Comparison of ENCODE assay signal across 8 cellular contexts in genomic region chr3:170418422-170419300, GRCh38. TPM values are rescaled to one million over a fixed set of nuclear protein-coding genes. Genes with fewer than 3 reads are reported as not detected.
A peak's percentile ranks its signal among the peaks of the same experiment; 100 is the strongest.
DNase-seq lines count a peak whose midpoint lies in the region; ATAC-seq and TF ChIP-seq lines count a peak whose summit lies in the region.

Gene CLDN11 (plus strand): TSS chr3:170418868. CDS start chr3:170419067, 199 bp downstream.

- TF ChIP-seq CTCF in BE2C (IDR thresholded peaks at IDR 0.05; ENCODE audit: low read depth, low read length), result no peak
- TF ChIP-seq CTCF in HEK293 (tag by site-specific recombination; IDR thresholded peaks at IDR 0.05), result no peak
- peak in 1 of 9 donors; percentile 7 for TF ChIP-seq CTCF in heart right ventricle (IDR thresholded peaks at IDR 0.05)
- peak in 2 of 3 donors; percentile 25 to 36 for TF ChIP-seq CTCF in ovary (IDR thresholded peaks at IDR 0.05)

- no peak within 1 kb of the TSS for H3K27ac ChIP-seq in HEK293 (ENCODE audit: extremely low read depth, low read depth, low read length)
- H3K27ac ChIP-seq in heart right ventricle, result peak within 1 kb of the TSS in 7 of 10 donors; percentile 2 to 79 (median 54)
- peak within 1 kb of the TSS; percentile 77 to 91 for H3K27ac ChIP-seq in ovary

- no peak for TF ChIP-seq EP300 in ovary (IDR thresholded peaks at IDR 0.05)

- H3K36me3 ChIP-seq in BE2C (no peaks in the 10 kb centered on the region), HEK293 (ENCODE audit: control insufficient read depth in 2 of 2, insufficient read depth in 1 of 2, low read length in 2 of 2) (no peaks in the 10 kb centered on the region), heart right ventricle (peaks cover 0 to 5% (median 0%) of the 10 kb centered on the region in 9 donors), ovary (no peaks in the 10 kb centered on the region)

- TF ChIP-seq POLR2A in ovary (IDR thresholded peaks at IDR 0.05), result peak; percentile 74

- H3K27ac Mint-ChIP-seq in activated naive CD8-positive, alpha-beta T cell treated with anti-CD3 and anti-CD28 coated beads, Interleukin-2, amount 10 ng/mL, durations not matched to agents 7 days and 5 days, result no peak within 1 kb of the TSS

- DNase-seq in BE2C (peak; percentile 76), heart right ventricle (peak; percentile 10 to 37), ovary (peak; percentile 85 to 92 (median 86)), SIG-M5 treated with dmso at 0.1 percent for 504 hours (lab: John Stamatoyannopoulos, UW; ENCODE audit: unreplicated experiment) (no peak)
- DNase-seq in activated naive CD8-positive, alpha-beta T cell treated with anti-CD3 and anti-CD28 coated beads, Interleukin-2, amount 10 ng/mL, durations not matched to agents 7 days and 5 days, result no peak

- H3K4me1 Mint-ChIP-seq in activated naive CD8-positive, alpha-beta T cell treated with anti-CD3 and anti-CD28 coated beads, Interleukin-2, amount 10 ng/mL, durations not matched to agents 7 days and 5 days, result peaks cover 6% of the 10 kb centered on the region

- H3K4me3 ChIP-seq in BE2C (ENCODE audit: low read depth, low read length) (peak within 1 kb of the TSS; percentile 69), HEK293 (ENCODE audit: low read depth, low read length) (peak within 1 kb of the TSS; percentile 9), heart right ventricle (peak within 1 kb of the TSS; percentile 13 to 63 (median 48)), ovary (peak within 1 kb of the TSS; percentile 53)

- peak within 1 kb of the TSS; percentile 85 for H3K4me3 Mint-ChIP-seq in activated naive CD8-positive, alpha-beta T cell treated with anti-CD3 and anti-CD28 coated beads, Interleukin-2, amount 10 ng/mL, durations not matched to agents 7 days and 5 days

- POLR2A ChIA-PET in HEK293 (lab: Yijun Ruan, JAX), result no interaction called here
- POLR2A ChIA-PET in activated naive CD8-positive, alpha-beta T cell treated with anti-CD3 and anti-CD28 coated beads, Interleukin-2, amount 10 ng/mL, durations not matched to agents 7 days and 5 days (lab: Charles Lee), result no interaction called here

- ATAC-seq in activated naive CD8-positive, alpha-beta T cell treated with anti-CD3 and anti-CD28 coated beads, Interleukin-2, amount 10 ng/mL, durations not matched to agents 7 days and 5 days (ENCODE audit: low read depth), result no peak
- ATAC-seq in heart right ventricle (peak; percentile 55 to 75 (median 64)), GM18868 (IDR thresholded peaks at IDR 0.05; ENCODE audit: unreplicated experiment) (no peak), HG03378 (IDR thresholded peaks at IDR 0.05; ENCODE audit: unreplicated experiment) (no peak)

- CTCF ChIA-PET in HEK293 (lab: Yijun Ruan, JAX), result interaction anchor here (0.6 to 12.4 kb wide), 2 partner anchors 80 to 394 kb away, joined by 6 to 202 read pairs; no protein-coding TSS in a partner anchor

- H3K27me3 Mint-ChIP-seq in activated naive CD8-positive, alpha-beta T cell treated with anti-CD3 and anti-CD28 coated beads, Interleukin-2, amount 10 ng/mL, durations not matched to agents 7 days and 5 days, result peaks cover 50% of the 10 kb centered on the region

- intact Hi-C loops in heart right ventricle (cut with DNase I) (loop anchor here in 6 of 10 donors (5.0 to 10.0 kb wide), 5 partner anchors 104 to 394 kb away; no protein-coding TSS in a partner anchor), ovary (cut with DNase I) (loop anchor here (2.0 to 10.0 kb wide), 11 partner anchors 61 to 426 kb away; partner anchors contain the start of genes PHC3 (in 1 of the 4) and SKIL (in 1 of the 4))

- H3K36me3 Mint-ChIP-seq in activated naive CD8-positive, alpha-beta T cell treated with anti-CD3 and anti-CD28 coated beads, Interleukin-2, amount 10 ng/mL, durations not matched to agents 7 days and 5 days, result peaks cover 1% of the 10 kb centered on the region

- no peaks in the 10 kb centered on the region for H3K9me3 Mint-ChIP-seq in activated naive CD8-positive, alpha-beta T cell treated with anti-CD3 and anti-CD28 coated beads, Interleukin-2, amount 10 ng/mL, durations not matched to agents 7 days and 5 days

- WGBS in heart right ventricle, 2 donors, result 2% methylated on average over 73 of the region's 73 CpGs
- WGBS in ovary, 3 donors, result 1 to 2% (median 1%) methylated on average over 61 to 73 of the region's 73 CpGs

- H3K27me3 ChIP-seq in BE2C (no peaks in the 10 kb centered on the region), heart right ventricle (peaks cover 0 to 53% (median 39%) of the 10 kb centered on the region in 7 donors), ovary (no peaks in the 10 kb centered on the region)

- H3K4me1 ChIP-seq in BE2C (no peaks in the 10 kb centered on the region; the same call in 1 of the 2 replicates), HEK293 (ENCODE audit: control insufficient read depth, insufficient read depth, low read length) (no peaks in the 10 kb centered on the region), heart right ventricle (peaks cover 12 to 39% (median 28%) of the 10 kb centered on the region in 9 donors), ovary (ENCODE audit: insufficient read depth) (peaks cover 16% of the 10 kb centered on the region)

- no peaks in the 10 kb centered on the region for H3K9me3 ChIP-seq in BE2C
- H3K9me3 ChIP-seq in HEK293 (ENCODE audit: control insufficient read depth, insufficient read depth, low read depth, low read length), result no peaks in the 10 kb centered on the region
- no peaks in the 10 kb centered on the region for H3K9me3 ChIP-seq in heart right ventricle
- no peaks in the 10 kb centered on the region for H3K9me3 ChIP-seq in ovary

TF ChIP-seq in HEK293, 187 proteins besides CTCF, POLR2A, EP300 and RAD21:
- TF ChIP-seq ZNF777 (tag by site-specific recombination; IDR thresholded peaks at IDR 0.05; ENCODE audit: borderline replicate concordance), result no peak
- no peak for TF ChIP-seq ZEB2 (tag by site-specific recombination; IDR thresholded peaks at IDR 0.05)
- no peak for TF ChIP-seq ZNF26 (tag by site-specific recombination; IDR thresholded peaks at IDR 0.05)
- no peak for TF ChIP-seq ZNF664 (tag by site-specific recombination; IDR thresholded peaks at IDR 0.05)
- no peak for TF ChIP-seq ZNF114 (tag by site-specific recombination; IDR thresholded peaks at IDR 0.05)
- no peak for TF ChIP-seq ZNF621 (tag by site-specific recombination; IDR thresholded peaks at IDR 0.05)
- no peak for TF ChIP-seq ZNF416 (tag by site-specific recombination; IDR thresholded peaks at IDR 0.05)
- no peak for TF ChIP-seq KLF9 (tag by site-specific recombination; IDR thresholded peaks at IDR 0.05; ENCODE audit: low read depth)
- TF ChIP-seq ZNF830 (tag by site-specific recombination; IDR thresholded peaks at IDR 0.05; ENCODE audit: low read depth), result no peak
- TF ChIP-seq PATZ1 (tag by site-specific recombination; IDR thresholded peaks at IDR 0.05), result no peak

RNA-seq across cellular contexts. Expression of gene CLDN11, which starts in this region (rescaled TPM):
- not detected for polyA plus RNA-seq in BE2C (2012; ENCODE audit: insufficient read depth, insufficient read length, low read depth)
- total RNA-seq in activated naive CD8-positive, alpha-beta T cell treated with anti-CD3 and anti-CD28 coated beads, Interleukin-2, amount 10 ng/mL, durations not matched to agents 7 days and 5 days, result not detected
- total RNA-seq in heart right ventricle, result 1 to 10 TPM; 1.6 to 3.9 (median 2.8) TPM
- 1 to 10 TPM; 1.6 to 3.2 TPM for polyA plus RNA-seq in heart right ventricle
- total RNA-seq in ovary, result 100 to 1,000 TPM in 3 of 7 donors, 10 to 100 TPM in 4; 75.1 to 247 (median 79.5) TPM
- polyA plus RNA-seq in ovary, result 100 to 1,000 TPM; 125 to 254 TPM

Comparison
In these comparisons a context has a peak if more than half of its experiments do, and no peak if none do; other contexts are left out.
1. RNA of gene CLDN11 (total RNA-seq): 75.1 to 247 TPM in ovary; 1.6 to 3.9 TPM in heart right ventricle and not detected in activated naive CD8-positive, alpha-beta T cell treated with anti-CD3 and anti-CD28 coated beads, Interleukin-2, amount 10 ng/mL, durations not matched to agents 7 days and 5 days; every median in the first group is over 10 times any median in the second.
2. RNA of gene CLDN11 (polyA plus RNA-seq): 125 to 254 TPM in ovary; 1.6 to 3.2 TPM in heart right ventricle; every median in the first group is over 10 times any median in the second.
3. DNase-seq: peak in BE2C (single experiment), heart right ventricle (2 of 2) and ovary (5 of 5); none in activated naive CD8-positive, alpha-beta T cell treated with anti-CD3 and anti-CD28 coated beads, Interleukin-2, amount 10 ng/mL, durations not matched to agents 7 days and 5 days (single experiment) and SIG-M5 treated with dmso at 0.1 percent for 504 hours (single experiment).
4. H3K4me3 ChIP-seq: peak in every context shown above with its lines; median percentile 69 in BE2C; 53 in ovary; 48 in heart right ventricle; 9 in HEK293.
5. CTCF ChIP-seq: peak in ovary (2 of 3); none in BE2C (single experiment) and HEK293 (single experiment).
6. ATAC-seq: peak in heart right ventricle (8 of 8); none in activated naive CD8-positive, alpha-beta T cell treated with anti-CD3 and anti-CD28 coated beads, Interleukin-2, amount 10 ng/mL, durations not matched to agents 7 days and 5 days (single experiment), GM18868 (single experiment) and HG03378 (single experiment).